ENCODE assay signal across 19 cellular contexts in the genomic region with DNA sequence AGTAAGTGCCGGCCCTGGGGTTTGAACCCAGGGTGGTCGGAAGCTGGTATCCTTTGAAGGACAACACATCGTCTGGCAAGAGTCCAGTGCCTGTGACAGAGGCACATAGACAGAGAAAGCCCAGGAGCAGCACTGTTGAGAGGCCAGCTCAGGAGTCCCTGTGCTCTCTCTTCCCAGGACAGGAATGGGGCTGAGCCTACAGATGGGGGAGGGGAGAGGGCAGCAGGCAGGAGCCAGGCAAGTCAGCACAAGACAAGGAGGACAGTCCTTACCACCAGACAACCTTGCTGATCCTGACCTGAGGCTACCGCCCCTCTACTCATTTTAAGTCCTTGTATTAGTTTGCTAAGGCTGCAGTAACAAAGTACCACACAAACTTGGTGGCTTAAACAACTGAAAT. TPM values are rescaled to one million over a fixed set of nuclear protein-coding genes. Genes with fewer than 3 reads are reported as not detected.
DNase-seq lines count a peak whose midpoint lies in the region; ATAC-seq, FAIRE-seq and TF ChIP-seq lines count a peak whose summit lies in the region.
"Had no signal": no experiment of that assay in that cellular context is flagged by ENCODE, and none has a peak within 500 bp of the region (broad histone marks: within the 10 kb centered on the region; RNA-seq: fewer than 3 reads in every experiment).

No MANE protein-coding gene starts in this region.

- H3K36me3 Mint-ChIP-seq in endodermal cell (ENCODE audit: low read depth) (no peaks in the 10 kb centered on the region), T-cell (no peaks in the 10 kb centered on the region)
- H3K36me3 Mint-ChIP-seq: CD14-positive monocyte; CD4-positive, alpha-beta memory T cell had no signal

- H3K4me1 Mint-ChIP-seq in endodermal cell (peaks cover 2% of the 10 kb centered on the region), T-cell (no peaks in the 10 kb centered on the region)
- H3K4me1 Mint-ChIP-seq: CD14-positive monocyte; CD4-positive, alpha-beta memory T cell had no signal

- H3K4me2 ChIP-seq in HCT116 (ENCODE audit: low read length), result no peak overlapping the region
- H3K4me2 ChIP-seq: A549, KMS-11 had no signal

- H3K9ac ChIP-seq in HCT116 (ENCODE audit: low read length), result no peak overlapping the region
- no peak overlapping the region for H3K9ac ChIP-seq in endodermal cell (ENCODE audit: extremely low read depth, low read length, poor library complexity, severe bottlenecking)
- H3K9ac ChIP-seq in colonic mucosa (ENCODE audit: low read depth in 2 of 2, low read length in 2 of 2), result no peak overlapping the region
- H3K9ac ChIP-seq: KMS-11 had no signal

- no peak overlapping the region for H2AFZ ChIP-seq in HCT116 (ENCODE audit: low read depth, low read length, poor library complexity, severe bottlenecking)

- H3K9me2 ChIP-seq in HCT116 (ENCODE audit: insufficient read depth), result no peaks in the 10 kb centered on the region

- H3K4me3 ChIP-seq in HCT116 (replicated peaks in 1 of 2; ENCODE audit: low read depth in 1 of 2, low read length in 2 of 2) (no peak overlapping the region), endodermal cell (ENCODE audit: low read length) (no peak overlapping the region), colonic mucosa (no peak overlapping the region)
- H3K4me3 ChIP-seq: A549, GM12878 had no signal

- no peak for TF ChIP-seq POLR2A in HCT116 (IDR thresholded peaks at IDR 0.05; ENCODE audit: borderline replicate concordance, extremely low read depth, insufficient read depth, insufficient read length)

- H3K27ac Mint-ChIP-seq in endodermal cell, result no peak overlapping the region
- H3K27ac Mint-ChIP-seq in T-cell, result no peak overlapping the region
- H3K27ac Mint-ChIP-seq: CD14-positive monocyte had no signal

- no peaks in the 10 kb centered on the region for H4K20me1 ChIP-seq in HCT116 (ENCODE audit: insufficient read depth)

- no peaks in the 10 kb centered on the region for H3K9me3 Mint-ChIP-seq in endodermal cell
- H3K9me3 Mint-ChIP-seq in T-cell, result peaks cover 0 to 4% (median 0%) of the 10 kb centered on the region in 3 donors

- CTCF ChIA-PET in HCT116 (lab: Charles Lee) (no interaction called here), T-cell (lab: Charles Lee) (no interaction called here)

- FAIRE-seq in HTR-8/SVneo (lab: Jason Lieb, UNC), result no peak
- FAIRE-seq: A549, GM12878, GM19239, H54 had no signal

- H3K27ac ChIP-seq in HCT116 (ENCODE audit: low read depth, low read length), result no peak overlapping the region
- no peak overlapping the region for H3K27ac ChIP-seq in endodermal cell (ENCODE audit: low read depth, low read length)
- no peak overlapping the region for H3K27ac ChIP-seq in colonic mucosa
- H3K27ac ChIP-seq: A549, KMS-11 had no signal

- 83 to 93% methylated on average over 3 to 4 of the region's 4 CpGs for WGBS in endodermal cell (ENCODE audit: insufficient coverage in 1 of 2, insufficient read length in 1 of 2), 2 experiments

- no peaks in the 10 kb centered on the region for H3K79me2 ChIP-seq in HCT116 (ENCODE audit: insufficient read depth, low read length)

- ATAC-seq in HCT116, result peak; percentile 42; the same call in 1 of the 2 replicates
- no peak for ATAC-seq in T-cell (replicated peaks in 1 of 4)
- ATAC-seq: A549, GM12878 had no signal

- TF ChIP-seq RAD21 in HCT116 (IDR thresholded peaks at IDR 0.05; ENCODE audit: low read depth), result no peak

- H3K4me1 ChIP-seq in HCT116 (ENCODE audit: control insufficient read depth in 1 of 2, insufficient read depth in 2 of 2, low read length in 2 of 2) (no peaks in the 10 kb centered on the region), endodermal cell (ENCODE audit: control insufficient read depth, insufficient read depth, low read length) (no peaks in the 10 kb centered on the region), colonic mucosa (no peaks in the 10 kb centered on the region)
- H3K4me1 ChIP-seq: A549 had no signal

- H3K27me3 ChIP-seq in HCT116 (ENCODE audit: insufficient read depth, low read length) (0 out of 2 replicates have a peak, but pooled peaks cover 6% of the 10 kb centered on the region), endodermal cell (ENCODE audit: control insufficient read depth, insufficient read depth, low read length, poor library complexity, severe bottlenecking) (no peaks in the 10 kb centered on the region), colonic mucosa (no peaks in the 10 kb centered on the region)

- H3K9me3 ChIP-seq in HCT116 (ENCODE audit: control insufficient read depth in 1 of 2, insufficient read depth in 1 of 2, low read depth in 1 of 2, low read length in 2 of 2) (no peaks in the 10 kb centered on the region), endodermal cell (ENCODE audit: control insufficient read depth, low read length) (no peaks in the 10 kb centered on the region), colonic mucosa (no peaks in the 10 kb centered on the region)
- H3K9me3 ChIP-seq: A549 had no signal

- POLR2A ChIA-PET in HCT116 (lab: Charles Lee) (no interaction called here), T-cell (lab: Charles Lee) (no interaction called here)

- H3K27me3 Mint-ChIP-seq in endodermal cell (ENCODE audit: insufficient read depth) (peaks cover 22% of the 10 kb centered on the region), T-cell (peaks cover 5 to 12% of the 10 kb centered on the region in 2 donors)

- intact Hi-C loops in HCT116 (cut with micrococcal nuclease) (no loop called here), colonic mucosa (cut with DNase I) (no loop called here)

- DNase-seq in HCT116 (ENCODE audit: low read depth, low spot score) (no peak), endodermal cell (peak; percentile 58), islet precursor cell (peak; percentile 63), colonic mucosa (no peak), HTR-8/SVneo (ENCODE audit: insufficient read length, low spot score) (no peak), T-cell (no peak)
- no peak for DNase-seq in stimulated activated naive CD4-positive, alpha-beta T cell treated with Interleukin-2 at 50 U/mL for 16 hours (lab: John Stamatoyannopoulos, UW)
- DNase-seq: AML-193; Calu3; CD4-positive, alpha-beta memory T cell; DMS79 treated with DMSO at 0.1 percent for 48 hours had no signal

- RAD21 ChIA-PET in HCT116 (lab: Charles Lee; ENCODE audit: low non-redundant PET in 1 of 2, low total read pairs in 2 of 2, uncharacterized antibody in 2 of 2, unreplicated experiment in 2 of 2), result no interaction called here

- TF ChIP-seq CTCF in HCT116 (IDR thresholded peaks at IDR 0.05 in 2 of 3, conservative IDR thresholded peaks at IDR 0.05 in 1 of 3; ENCODE audit: borderline replicate concordance in 1 of 3, insufficient read depth in 1 of 3, low read depth in 2 of 3, low read length in 2 of 3) (no peak), endodermal cell (conservative IDR thresholded peaks at IDR 0.05) (no peak), colonic mucosa (IDR thresholded peaks at IDR 0.05) (no peak)

- H3K36me3 ChIP-seq in HCT116 (ENCODE audit: control insufficient read depth in 1 of 2, insufficient read depth in 2 of 2, low read length in 2 of 2) (no peaks in the 10 kb centered on the region), endodermal cell (ENCODE audit: control insufficient read depth, insufficient read depth, low read length) (no peaks in the 10 kb centered on the region), colonic mucosa (no peaks in the 10 kb centered on the region)

- H3K4me3 Mint-ChIP-seq in endodermal cell (no peak overlapping the region), T-cell (no peak overlapping the region)
- H3K4me3 Mint-ChIP-seq: CD14-positive monocyte; CD4-positive, alpha-beta memory T cell had no signal

- no TSS peak for BruUV-seq in HCT116 (replicated peaks; lab: Mats Ljungman, UMichigan)

TF ChIP-seq in HCT116, 20 proteins besides CTCF, POLR2A, EP300 and RAD21:
- no peak for TF ChIP-seq EGR1 (IDR thresholded peaks at IDR 0.05; ENCODE audit: low read depth)
- TF ChIP-seq ELF1 (IDR thresholded peaks at IDR 0.05; ENCODE audit: borderline replicate concordance, low read depth), result no peak
- no peak for TF ChIP-seq REST (IDR thresholded peaks at IDR 0.05; ENCODE audit: low read depth)
- no peak for TF ChIP-seq EZH2phosphoT487 (IDR thresholded peaks at IDR 0.05; ENCODE audit: borderline replicate concordance)
- no peak for TF ChIP-seq SRF (IDR thresholded peaks at IDR 0.05; ENCODE audit: low read depth)
TF ChIP-seq in HCT116: peak in this region for 0.

RNA-seq across cellular contexts. Expression of gene SYT6, which starts 27.7 kb away (rescaled TPM):
- total RNA-seq in HCT116 (2021; ENCODE audit: unreplicated experiment) (not detected), endodermal cell (1 to 10 TPM; 1.3 to 4.4 TPM), colonic mucosa (under 1 TPM; 0.22 to 0.35 TPM), T-cell (under 1 TPM in 3 of 5 donors, not detected in 2; 0.12 to 0.20 (median 0.18) TPM)
- polyA plus RNA-seq in HCT116 (2012), result not detected in 2 replicates
- polyA plus RNA-seq in endodermal cell (2013, experiment 1 of 2), result 6.0 TPM
- 2.4 TPM for polyA plus RNA-seq in endodermal cell (2013, experiment 2 of 2)
- total RNA-seq: Calu3; CD4-positive, alpha-beta memory T cell; G401 had no signal
- polyA plus RNA-seq: BJ; CD14-positive monocyte; CD4-positive, alpha-beta memory T cell had no signal

Comparison
In these comparisons a context has a peak if more than half of its experiments do, and no peak if none do; other contexts are left out.
1. DNase-seq: peak in endodermal cell (single experiment) and islet precursor cell (single experiment); none in HCT116 (single experiment), colonic mucosa (single experiment), HTR-8/SVneo (single experiment), stimulated activated naive CD4-positive, alpha-beta T cell treated with Interleukin-2 at 50 U/mL for 16 hours (single experiment) and T-cell (0 of 34).